ENCODE assay signal across 8 cellular contexts in genomic region chr15:73053398-73053723, GRCh38. TPM values are rescaled to one million over a fixed set of nuclear protein-coding genes. Genes with fewer than 3 reads are reported as not detected.
A peak's percentile ranks its signal among the peaks of the same experiment; 100 is the strongest.
DNase-seq lines count a peak whose midpoint lies in the region; ATAC-seq, FAIRE-seq and TF ChIP-seq lines count a peak whose summit lies in the region.

No MANE protein-coding gene starts in this region.

- TF ChIP-seq POLR2A in ovary (IDR thresholded peaks at IDR 0.05): no peak

- 4 to 6% (median 4%) methylated on average over 8 of the region's 8 CpGs for WGBS in ovary, 3 donors

- no peaks in the 10 kb centered on the region for H3K36me3 ChIP-seq in CD4-positive, alpha-beta memory T cell (ENCODE audit: insufficient read depth, low read length)
- H3K36me3 ChIP-seq in PC-3 (ENCODE audit: low read depth, low read length) (no peaks in the 10 kb centered on the region), ovary (no peaks in the 10 kb centered on the region)

- no peak for TF ChIP-seq EP300 in ovary (IDR thresholded peaks at IDR 0.05)

- H3K27ac ChIP-seq in CD4-positive, alpha-beta memory T cell (ENCODE audit: low read depth, low read length): peak overlapping the region; percentile 56
- no peak overlapping the region for H3K27ac ChIP-seq in PC-3 (ENCODE audit: low read length)
- peak overlapping the region in 1 of 2 donors; percentile 86 for H3K27ac ChIP-seq in ovary

- no peaks in the 10 kb centered on the region for H3K9me3 ChIP-seq in CD4-positive, alpha-beta memory T cell (ENCODE audit: control insufficient read depth in 1 of 2, low read length in 2 of 2)
- H3K9me3 ChIP-seq in PC-3 (ENCODE audit: low read length) (no peaks in the 10 kb centered on the region), ovary (no peaks in the 10 kb centered on the region)

- H3K36me3 Mint-ChIP-seq in CD4-positive, alpha-beta memory T cell: peaks cover 0 to 7% of the 10 kb centered on the region in 2 donors

- H3K4me1 ChIP-seq in CD4-positive, alpha-beta memory T cell (ENCODE audit: insufficient read depth, low read length): peaks cover 11% of the 10 kb centered on the region
- 0 out of 2 replicates have a peak, but pooled peaks cover 3% of the 10 kb centered on the region for H3K4me1 ChIP-seq in PC-3 (ENCODE audit: insufficient read depth, low read length)
- peaks cover 2% of the 10 kb centered on the region for H3K4me1 ChIP-seq in ovary (ENCODE audit: insufficient read depth)

- peak overlapping the region; percentile 44 to 84 (median 72) for H3K27ac Mint-ChIP-seq in CD4-positive, alpha-beta memory T cell

- H2AFZ ChIP-seq in PC-3 (ENCODE audit: low read length): peak overlapping the region; percentile 54

- no peak for DNase-seq in CD4-positive, alpha-beta memory T cell
- DNase-seq in PC-3: no peak
- no peak for DNase-seq in epithelial cell of proximal tubule (ENCODE audit: low read depth)
- DNase-seq in ovary: no peak
- DNase-seq in NCI-H2227 (lab: John Stamatoyannopoulos, UW; ENCODE audit: unreplicated experiment): no peak
- no peak for DNase-seq in frontal cortex (ENCODE audit: low spot score in 2 of 2)
- DNase-seq in DMS53 (lab: John Stamatoyannopoulos, UW): no peak
- no peak for DNase-seq in NCI-H2107 treated with DMSO at 0.1 percent for 48 hours (lab: John Stamatoyannopoulos, UW; ENCODE audit: unreplicated experiment)

- POLR2A ChIA-PET in CD4-positive, alpha-beta memory T cell (lab: Charles Lee; ENCODE audit: partially characterized antibody): interaction anchor here (1.2 to 1.3 kb wide), 2 partner anchors 25 to 268 kb away, joined by 4 to 5 read pairs; no protein-coding TSS in a partner anchor
- POLR2A ChIA-PET in PC-3 (lab: Charles Lee; ENCODE audit: unreplicated experiment): no interaction called here

- peak overlapping the region; percentile 79 to 91 (median 88) for H3K4me3 Mint-ChIP-seq in CD4-positive, alpha-beta memory T cell

- peak overlapping the region; percentile 31 to 62 for H3K4me3 ChIP-seq in CD4-positive, alpha-beta memory T cell (ENCODE audit: low read length in 2 of 2)
- H3K4me3 ChIP-seq in PC-3 (ENCODE audit: low read length) (peak overlapping the region; percentile 67), epithelial cell of proximal tubule (ENCODE audit: low read depth, low read length) (peak overlapping the region; percentile 75), ovary (peak overlapping the region; percentile 64)

- peaks cover 0 to 2% of the 10 kb centered on the region in 2 donors for H3K27me3 Mint-ChIP-seq in CD4-positive, alpha-beta memory T cell

- no peak for FAIRE-seq in frontal cortex (lab: Jason Lieb, UNC)

- H3K79me2 ChIP-seq in PC-3 (ENCODE audit: low read length): no peaks in the 10 kb centered on the region

- intact Hi-C loops in CD4-positive, alpha-beta memory T cell (cut with micrococcal nuclease): loop anchor here (1.0 to 5.0 kb wide), 5 partner anchors 28 to 936 kb away; partner anchors contain the start of genes BBS4, HIGD2B, MYO9A and SENP8
- intact Hi-C loops in PC-3 (cut with micrococcal nuclease): no loop called here
- intact Hi-C loops in ovary (cut with DNase I): loop anchor here in 1 of 4 donors (10.0 kb wide), 1 partner anchor 259 kb away; no protein-coding TSS in a partner anchor

- H3F3A ChIP-seq in PC-3 (ENCODE audit: low read length, unreplicated experiment): no peaks in the 10 kb centered on the region

- 0 out of 2 replicates have a peak, but pooled peaks cover 6% of the 10 kb centered on the region for H4K20me1 ChIP-seq in PC-3 (ENCODE audit: low read length)

- no peak for ATAC-seq in PC-3

- no peaks in the 10 kb centered on the region for H3K27me3 ChIP-seq in CD4-positive, alpha-beta memory T cell (ENCODE audit: insufficient read depth, low read length)
- H3K27me3 ChIP-seq in PC-3 (ENCODE audit: low read length): peaks cover 79% of the 10 kb centered on the region
- no peaks in the 10 kb centered on the region for H3K27me3 ChIP-seq in ovary

- peak overlapping the region; percentile 91 for H3K4me2 ChIP-seq in PC-3 (ENCODE audit: low read length)

- TF ChIP-seq CTCF in PC-3 (conservative IDR thresholded peaks at IDR 0.05; ENCODE audit: low read depth, low read length) (no peak), epithelial cell of proximal tubule (conservative IDR thresholded peaks at IDR 0.05; ENCODE audit: low read depth, low read length) (no peak), ovary (IDR thresholded peaks at IDR 0.05) (no peak)

- H3K9ac ChIP-seq in PC-3 (ENCODE audit: low read length): no peak overlapping the region

- BruUV-seq in PC-3 (replicated peaks; lab: Mats Ljungman, UMichigan): no TSS peak

- peaks cover 9 to 14% (median 11%) of the 10 kb centered on the region in 4 donors for H3K4me1 Mint-ChIP-seq in CD4-positive, alpha-beta memory T cell

- CTCF ChIA-PET in CD4-positive, alpha-beta memory T cell (lab: Charles Lee; ENCODE audit: partially characterized antibody): interaction anchor here (0.5 to 2.4 kb wide), 5 partner anchors 10 to 332 kb away, joined by 3 to 8 read pairs (median 3); no protein-coding TSS in a partner anchor
- CTCF ChIA-PET in PC-3 (lab: Charles Lee): no interaction called here

- no peaks in the 10 kb centered on the region for H3K9me2 ChIP-seq in PC-3 (replicated peaks; ENCODE audit: low read length)

- no peaks in the 10 kb centered on the region for H3K9me3 Mint-ChIP-seq in CD4-positive, alpha-beta memory T cell

RNA-seq across cellular contexts. Expression of gene NEO1, which starts 1.1 kb away (rescaled TPM):
- 10 to 100 TPM; 11.3 to 15.7 TPM for total RNA-seq in CD4-positive, alpha-beta memory T cell
- polyA plus RNA-seq in CD4-positive, alpha-beta memory T cell: 1 to 10 TPM; 1.9 to 7.3 TPM
- total RNA-seq in PC-3 (2014; rRNA removed): 1.2 and 3.5 TPM in 2 replicates
- total RNA-seq in epithelial cell of proximal tubule: 15.3 and 31.0 TPM in 2 replicates
- 10 to 100 TPM; 22.8 to 51.3 (median 40.7) TPM for total RNA-seq in ovary
- polyA plus RNA-seq in ovary: 10 to 100 TPM; 23.8 to 54.7 TPM
- total RNA-seq in frontal cortex: 156 TPM
